In the genomic region with DNA sequence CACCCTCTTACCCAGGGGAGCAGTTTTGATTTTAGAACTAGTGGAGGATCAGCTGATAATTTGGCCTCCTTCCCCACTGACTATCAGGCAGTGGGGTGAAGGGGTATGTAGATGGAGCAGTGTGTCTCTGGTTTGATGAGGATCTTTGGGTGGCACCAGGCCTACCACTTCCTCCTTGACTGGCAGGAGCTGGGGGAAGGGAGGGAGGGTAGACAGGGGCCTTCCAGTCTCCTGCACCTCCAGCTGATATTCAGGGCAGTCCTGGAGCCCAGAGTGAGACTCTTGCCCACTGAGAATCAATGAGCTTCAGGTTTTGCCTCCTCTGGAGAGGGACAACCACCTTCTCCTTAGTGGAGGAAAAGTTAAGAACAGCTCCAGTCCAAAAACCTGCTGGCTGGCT, we compare ENCODE assay signal across 11 cellular contexts. TPM values are rescaled to one million over a fixed set of nuclear protein-coding genes. Genes with fewer than 3 reads are reported as not detected.
DNase-seq lines count a peak whose midpoint lies in the region; ATAC-seq and TF ChIP-seq lines count a peak whose summit lies in the region.
"Had no signal": no experiment of that assay in that cellular context is flagged by ENCODE, and none has a peak within 500 bp of the region (broad histone marks: within the 10 kb centered on the region; RNA-seq: fewer than 3 reads in every experiment).

No MANE protein-coding gene starts in this region.

- intact Hi-C loops in CD4-positive, alpha-beta T cell (cut with DNase I, micrococcal nuclease) = loop anchor here in 1 of 2 experiments (1.0 kb wide), 1 partner anchor 10 kb away; no protein-coding TSS in a partner anchor
- intact Hi-C loops in activated T-helper 1 cell treated with anti-CD3 and anti-CD28 coated beads, Interleukin-12 subunit alpha, Interleukin-12 subunit beta, Interleukin-2, Interleukin-4 antibody, amounts not matched to agents 30 ng/mL and 10 ng/mL and 1 ng/mL, durations not matched to agents 14 hours and 24 hours and 36 hours (cut with micrococcal nuclease) = no loop called here
- intact Hi-C loops in natural killer cell (cut with micrococcal nuclease) = no loop called here

- H3K36me3 Mint-ChIP-seq in CD4-positive, alpha-beta T cell (ENCODE audit: low read depth) = peaks cover 70% of the 10 kb centered on the region
- H3K36me3 Mint-ChIP-seq in activated T-helper 1 cell treated with anti-CD3 and anti-CD28 coated beads, Interleukin-12 subunit alpha, Interleukin-12 subunit beta, Interleukin-2, Interleukin-4 antibody, amounts not matched to agents 30 ng/mL and 10 ng/mL and 1 ng/mL, durations not matched to agents 14 hours and 24 hours and 36 hours (ENCODE audit: low read depth) = peaks cover 32% of the 10 kb centered on the region
- H3K36me3 Mint-ChIP-seq in natural killer cell = peaks cover 8% of the 10 kb centered on the region

- peak in 9 of 10 experiments; percentile 40 to 66 (median 55) for DNase-seq in CD4-positive, alpha-beta T cell
- DNase-seq in NB4 (ENCODE audit: low read depth) (peak; percentile 68), natural killer cell (no peak), 8988T (no peak), dermis blood vessel endothelial cell (no peak)
- no peak for DNase-seq in activated T-helper 1 cell treated with anti-CD3 and anti-CD28 coated beads, Interleukin-12 subunit alpha, Interleukin-12 subunit beta, Interleukin-2, Interleukin-4 antibody, amounts not matched to agents 30 ng/mL and 10 ng/mL and 1 ng/mL, durations not matched to agents 14 hours and 24 hours and 36 hours (ENCODE audit: low spot score)
- DNase-seq: DMS 273 treated with DMSO at 0.1 percent for 48 hours, foreskin fibroblast, NCI-H1092 treated with DMSO at 0.1 percent for 48 hours had no signal

- H3K4me1 Mint-ChIP-seq in CD4-positive, alpha-beta T cell (ENCODE audit: low read depth) = peaks cover 70% of the 10 kb centered on the region
- H3K4me1 Mint-ChIP-seq in activated T-helper 1 cell treated with anti-CD3 and anti-CD28 coated beads, Interleukin-12 subunit alpha, Interleukin-12 subunit beta, Interleukin-2, Interleukin-4 antibody, amounts not matched to agents 30 ng/mL and 10 ng/mL and 1 ng/mL, durations not matched to agents 14 hours and 24 hours and 36 hours (ENCODE audit: low read depth) = peaks cover 65% of the 10 kb centered on the region
- H3K4me1 Mint-ChIP-seq in natural killer cell = peaks cover 54 to 69% of the 10 kb centered on the region in 2 donors

- peak; percentile 45 for ATAC-seq in CD4-positive, alpha-beta T cell (ENCODE audit: poor library complexity)
- ATAC-seq in natural killer cell (peak in 2 of 3 donors; percentile 27 to 48), HG03135 (IDR thresholded peaks at IDR 0.05; ENCODE audit: unreplicated experiment) (no peak), HG02852 (IDR thresholded peaks at IDR 0.05; ENCODE audit: unreplicated experiment) (no peak)

- H3K27ac Mint-ChIP-seq in CD4-positive, alpha-beta T cell = peak overlapping the region; percentile 96
- H3K27ac Mint-ChIP-seq in activated T-helper 1 cell treated with anti-CD3 and anti-CD28 coated beads, Interleukin-12 subunit alpha, Interleukin-12 subunit beta, Interleukin-2, Interleukin-4 antibody, amounts not matched to agents 30 ng/mL and 10 ng/mL and 1 ng/mL, durations not matched to agents 14 hours and 24 hours and 36 hours = peak overlapping the region; percentile 98
- peak overlapping the region; percentile 97 to 98 for H3K27ac Mint-ChIP-seq in natural killer cell

- H3K9me3 ChIP-seq in CD4-positive, alpha-beta T cell (ENCODE audit: control insufficient read depth, low read length) = no peaks in the 10 kb centered on the region

- CTCF ChIA-PET in CD4-positive, alpha-beta T cell (lab: Charles Lee) = interaction anchor here (0.9 to 2.6 kb wide), 5 partner anchors 11 to 167 kb away, joined by 3 to 11 read pairs (median 6); no protein-coding TSS in a partner anchor

- no peak for TF ChIP-seq POLR2A in NB4 (IDR thresholded peaks at IDR 0.05; ENCODE audit: extremely low read depth, insufficient read length)

- no peaks in the 10 kb centered on the region for H3K27me3 Mint-ChIP-seq in CD4-positive, alpha-beta T cell
- H3K27me3 Mint-ChIP-seq in activated T-helper 1 cell treated with anti-CD3 and anti-CD28 coated beads, Interleukin-12 subunit alpha, Interleukin-12 subunit beta, Interleukin-2, Interleukin-4 antibody, amounts not matched to agents 30 ng/mL and 10 ng/mL and 1 ng/mL, durations not matched to agents 14 hours and 24 hours and 36 hours (ENCODE audit: insufficient read depth) = no peaks in the 10 kb centered on the region
- H3K27me3 Mint-ChIP-seq in natural killer cell (ENCODE audit: low read depth in 2 of 2) = no peaks in the 10 kb centered on the region

- POLR2A ChIA-PET in CD4-positive, alpha-beta T cell (lab: Charles Lee) = interaction anchor here (0.7 to 9.2 kb wide), 12 partner anchors 11 to 432 kb away, joined by 3 to 94 read pairs (median 4); a partner anchor contains a TSS

- no peak for TF ChIP-seq CTCF in CD4-positive, alpha-beta T cell (IDR thresholded peaks at IDR 0.05)
- TF ChIP-seq CTCF in NB4 (IDR thresholded peaks at IDR 0.05; ENCODE audit: low read depth, low read length) (no peak), natural killer cell (IDR thresholded peaks at IDR 0.05) (no peak)

- no peaks in the 10 kb centered on the region for H3K9me3 Mint-ChIP-seq in CD4-positive, alpha-beta T cell
- no peaks in the 10 kb centered on the region for H3K9me3 Mint-ChIP-seq in activated T-helper 1 cell treated with anti-CD3 and anti-CD28 coated beads, Interleukin-12 subunit alpha, Interleukin-12 subunit beta, Interleukin-2, Interleukin-4 antibody, amounts not matched to agents 30 ng/mL and 10 ng/mL and 1 ng/mL, durations not matched to agents 14 hours and 24 hours and 36 hours
- H3K9me3 Mint-ChIP-seq in natural killer cell = no peaks in the 10 kb centered on the region

- peak overlapping the region; percentile 87 for H3K4me3 Mint-ChIP-seq in CD4-positive, alpha-beta T cell
- peak overlapping the region; percentile 88 for H3K4me3 Mint-ChIP-seq in activated T-helper 1 cell treated with anti-CD3 and anti-CD28 coated beads, Interleukin-12 subunit alpha, Interleukin-12 subunit beta, Interleukin-2, Interleukin-4 antibody, amounts not matched to agents 30 ng/mL and 10 ng/mL and 1 ng/mL, durations not matched to agents 14 hours and 24 hours and 36 hours
- peak overlapping the region; percentile 89 for H3K4me3 Mint-ChIP-seq in natural killer cell

- H3K4me3 ChIP-seq in NB4 (ENCODE audit: low read depth, low read length) = peak overlapping the region; percentile 72

- H3K27ac ChIP-seq in CD4-positive, alpha-beta T cell (ENCODE audit: low read depth, low read length) = peak overlapping the region; percentile 88

- no peaks in the 10 kb centered on the region for H3K27me3 ChIP-seq in CD4-positive, alpha-beta T cell (ENCODE audit: control insufficient read depth, insufficient read depth, low read length)

RNA-seq across cellular contexts. Expression of a gene that starts 3.2 kb away (rescaled TPM):
- total RNA-seq in CD4-positive, alpha-beta T cell = 100 to 1,000 TPM; 209 to 212 TPM
- total RNA-seq in activated T-helper 1 cell treated with anti-CD3 and anti-CD28 coated beads, Interleukin-12 subunit alpha, Interleukin-12 subunit beta, Interleukin-2, Interleukin-4 antibody, amounts not matched to agents 30 ng/mL and 10 ng/mL and 1 ng/mL, durations not matched to agents 14 hours and 24 hours and 36 hours = 123 and 125 TPM in 2 replicates
- 100 to 1,000 TPM; 232 to 297 (median 241) TPM for total RNA-seq in natural killer cell
- 0.88 and 1.0 TPM in 2 replicates for total RNA-seq in dermis blood vessel endothelial cell

RNA-seq across cellular contexts. Expression of a gene that starts 41.3 kb away (rescaled TPM):
- 10 to 100 TPM; 46.1 to 53.4 TPM for total RNA-seq in CD4-positive, alpha-beta T cell
- 32.8 and 33.1 TPM in 2 replicates for total RNA-seq in activated T-helper 1 cell treated with anti-CD3 and anti-CD28 coated beads, Interleukin-12 subunit alpha, Interleukin-12 subunit beta, Interleukin-2, Interleukin-4 antibody, amounts not matched to agents 30 ng/mL and 10 ng/mL and 1 ng/mL, durations not matched to agents 14 hours and 24 hours and 36 hours
- total RNA-seq in natural killer cell = 10 to 100 TPM; 62.7 to 81.6 (median 64.6) TPM
- total RNA-seq in dermis blood vessel endothelial cell = 27.7 and 32.0 TPM in 2 replicates

RNA-seq across cellular contexts. Expression of a gene that starts 41.5 kb away (rescaled TPM):
- 10 to 100 TPM; 34.1 to 37.0 TPM for total RNA-seq in CD4-positive, alpha-beta T cell
- 17.4 and 18.8 TPM in 2 replicates for total RNA-seq in activated T-helper 1 cell treated with anti-CD3 and anti-CD28 coated beads, Interleukin-12 subunit alpha, Interleukin-12 subunit beta, Interleukin-2, Interleukin-4 antibody, amounts not matched to agents 30 ng/mL and 10 ng/mL and 1 ng/mL, durations not matched to agents 14 hours and 24 hours and 36 hours
- total RNA-seq in natural killer cell (10 to 100 TPM; 14.4 to 20.4 (median 18.8) TPM), dermis blood vessel endothelial cell (9.7 and 18.1 TPM in 2 replicates)

Comparison
In these comparisons a context has a peak if more than half of its experiments do, and no peak if none do; other contexts are left out.
1. ATAC-seq: peak in CD4-positive, alpha-beta T cell (single experiment) and natural killer cell (2 of 3); none in HG03135 (single experiment) and HG02852 (single experiment).
2. DNase-seq: peak in CD4-positive, alpha-beta T cell (9 of 10) and NB4 (single experiment); none in activated T-helper 1 cell treated with anti-CD3 and anti-CD28 coated beads, Interleukin-12 subunit alpha, Interleukin-12 subunit beta, Interleukin-2, Interleukin-4 antibody, amounts not matched to agents 30 ng/mL and 10 ng/mL and 1 ng/mL, durations not matched to agents 14 hours and 24 hours and 36 hours (single experiment), natural killer cell (single experiment), 8988T (single experiment) and dermis blood vessel endothelial cell (single experiment).
3. RNA of a gene that starts 3.2 kb away (total RNA-seq): 232 to 297 TPM in natural killer cell, 209 to 212 TPM in CD4-positive, alpha-beta T cell and 123 to 125 TPM in activated T-helper 1 cell treated with anti-CD3 and anti-CD28 coated beads, Interleukin-12 subunit alpha, Interleukin-12 subunit beta, Interleukin-2, Interleukin-4 antibody, amounts not matched to agents 30 ng/mL and 10 ng/mL and 1 ng/mL, durations not matched to agents 14 hours and 24 hours and 36 hours; 0.88 to 1.0 TPM in dermis blood vessel endothelial cell; every median in the first group is over 10 times any median in the second.
4. Peak in every context shown above with its lines, with median percentiles within 50 percentile points of each other: H3K27ac Mint-ChIP-seq and H3K4me3 Mint-ChIP-seq.